ENCODE assay signal across 18 cellular contexts in the genomic region with DNA sequence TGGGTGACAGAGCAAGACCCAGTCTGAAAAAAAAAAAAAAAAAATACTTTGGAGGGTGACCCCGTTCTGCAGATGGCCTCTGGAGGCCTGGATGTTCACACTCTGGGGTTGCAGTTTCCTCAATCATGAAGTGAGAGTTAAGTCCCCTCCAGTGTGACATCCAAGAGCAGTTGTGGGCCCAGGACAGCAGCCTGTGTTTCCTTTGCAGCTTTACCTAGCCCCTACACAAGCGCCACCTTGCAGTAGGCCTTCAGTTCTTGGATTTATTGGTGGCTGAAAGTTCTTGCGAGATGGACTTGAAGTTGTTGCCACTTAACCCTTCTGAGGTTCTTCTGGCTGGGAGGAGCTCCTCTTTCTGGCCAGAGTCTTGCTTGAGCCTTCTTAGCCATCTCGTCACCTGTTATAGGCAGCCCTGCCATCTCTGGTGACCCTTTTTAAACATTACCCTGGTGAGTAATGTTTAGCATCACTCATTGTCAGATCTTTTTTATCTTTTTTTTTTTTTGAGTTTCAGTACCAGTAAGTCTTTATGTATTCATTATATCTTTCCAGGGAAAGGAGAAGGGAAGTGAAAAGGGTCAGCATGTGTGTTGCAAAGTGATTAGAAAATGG.
"Had no signal": no experiment of that assay in that cellular context is flagged by ENCODE, and none has a peak within 500 bp of the region (broad histone marks: within the 10 kb centered on the region; RNA-seq: fewer than 3 reads in every experiment).

No MANE protein-coding gene starts in this region.

- ATAC-seq: activated CD4-positive, alpha-beta T cell treated with anti-CD3 and anti-CD28 coated beads for 36 hours; esophagus mucosa; natural killer cell; psoas muscle; right cardiac atrium; stimulated activated naive CD8-positive, alpha-beta T cell treated with anti-CD3 and anti-CD28 coated beads, Interleukin-15, amount 100 ng/mL, for 72 hours; WTC11 had no signal

- H3K4me1 Mint-ChIP-seq: mesothelial cell of epicardium had no signal

- H3K4me3 ChIP-seq: left ventricle myocardium inferior, ovary, psoas muscle, tibial artery had no signal

- H3K9me3 Mint-ChIP-seq: activated naive CD8-positive, alpha-beta T cell treated with anti-CD3 and anti-CD28 coated beads for 36 hours; mesothelial cell of epicardium; natural killer cell; stimulated activated naive CD8-positive, alpha-beta T cell treated with anti-CD3 and anti-CD28 coated beads, Interleukin-15, amount 100 ng/mL, for 72 hours; WTC11 had no signal

- H3K9me3 ChIP-seq: left ventricle myocardium inferior, ovary, psoas muscle, tibial artery had no signal

- H3K27me3 ChIP-seq: ovary had no signal

- H3K36me3 ChIP-seq: ovary had no signal

- DNase-seq: activated CD4-positive, alpha-beta T cell treated with anti-CD3 and anti-CD28 coated beads for 36 hours; activated CD4-positive, alpha-beta T cell treated with anti-CD3 and anti-CD28 coated beads, Interleukin-2, amount 50 U/mL, for 4 hours; activated naive CD8-positive, alpha-beta T cell treated with anti-CD3 and anti-CD28 coated beads for 36 hours; central memory CD4-positive, alpha-beta T cell; effector memory CD4-positive, alpha-beta T cell; foreskin melanocyte; left ventricle myocardium inferior; natural killer cell; ovary; psoas muscle; right cardiac atrium; stimulated activated CD4-positive, alpha-beta T cell treated with anti-CD3 and anti-CD28 coated beads, Interleukin-4, amount 100 ng/mL, for 4 hours; stimulated activated naive CD8-positive, alpha-beta T cell treated with anti-CD3 and anti-CD28 coated beads, Interleukin-15, amount 100 ng/mL, for 72 hours; T1000; tibial artery had no signal

- H3K4me3 Mint-ChIP-seq: activated CD4-positive, alpha-beta T cell treated with anti-CD3 and anti-CD28 coated beads for 36 hours; activated naive CD8-positive, alpha-beta T cell treated with anti-CD3 and anti-CD28 coated beads for 36 hours; mesothelial cell of epicardium; natural killer cell; stimulated activated naive CD8-positive, alpha-beta T cell treated with anti-CD3 and anti-CD28 coated beads, Interleukin-15, amount 100 ng/mL, for 72 hours; WTC11 had no signal

- H3K27me3 Mint-ChIP-seq: activated CD4-positive, alpha-beta T cell treated with anti-CD3 and anti-CD28 coated beads for 36 hours; activated naive CD8-positive, alpha-beta T cell treated with anti-CD3 and anti-CD28 coated beads for 36 hours; stimulated activated naive CD8-positive, alpha-beta T cell treated with anti-CD3 and anti-CD28 coated beads, Interleukin-15, amount 100 ng/mL, for 72 hours had no signal

- H3K27ac Mint-ChIP-seq: activated CD4-positive, alpha-beta T cell treated with anti-CD3 and anti-CD28 coated beads for 36 hours; activated naive CD8-positive, alpha-beta T cell treated with anti-CD3 and anti-CD28 coated beads for 36 hours; mesothelial cell of epicardium; WTC11 had no signal

- H3K36me3 Mint-ChIP-seq: mesothelial cell of epicardium, natural killer cell had no signal

- H3K4me1 ChIP-seq: psoas muscle had no signal
